In the genomic region with DNA sequence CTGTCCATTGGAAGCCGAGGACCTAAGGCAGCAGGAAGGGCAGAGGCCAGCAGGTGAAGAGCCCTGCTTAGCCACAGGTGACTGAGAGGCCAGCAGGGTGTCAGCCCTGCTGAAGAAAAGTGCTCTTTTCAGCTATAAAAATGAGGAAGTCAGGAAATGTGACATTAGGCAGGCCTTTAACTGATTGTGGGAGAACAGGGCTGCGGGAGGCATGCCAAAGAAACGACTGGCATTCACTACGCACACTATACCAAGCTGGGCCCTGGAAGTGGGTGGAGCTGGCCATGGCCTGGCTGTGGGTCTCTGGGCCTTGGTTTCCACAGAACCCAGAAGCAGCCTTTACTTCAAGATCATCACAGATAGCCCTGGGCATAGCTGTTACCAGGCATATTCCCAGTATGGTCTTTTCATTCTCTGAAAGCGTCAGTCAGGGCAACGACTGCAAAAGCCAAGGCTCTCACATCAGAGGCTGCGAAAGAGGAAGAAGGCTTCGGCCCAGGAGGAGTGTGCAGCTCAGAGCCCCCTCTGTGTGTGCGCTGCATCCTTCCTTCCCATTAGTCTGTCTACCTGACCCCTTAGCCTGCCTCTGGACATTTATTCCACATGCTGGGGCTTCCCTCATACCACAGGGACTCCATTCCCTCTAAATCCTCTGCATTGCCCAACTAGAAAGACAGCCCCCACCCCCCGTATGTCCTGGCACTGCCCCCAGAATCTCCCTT, we compare ENCODE assay signal across 9 cellular contexts. TPM values are rescaled to one million over a fixed set of nuclear protein-coding genes. Genes with fewer than 3 reads are reported as not detected.
A peak's percentile ranks its signal among the peaks of the same experiment; 100 is the strongest.
DNase-seq lines count a peak whose midpoint lies in the region; ATAC-seq, FAIRE-seq and TF ChIP-seq lines count a peak whose summit lies in the region.
"Had no signal": no experiment of that assay in that cellular context is flagged by ENCODE, and none has a peak within 500 bp of the region (broad histone marks: within the 10 kb centered on the region; RNA-seq: fewer than 3 reads in every experiment).

No MANE protein-coding gene starts in this region.

- H3K27ac Mint-ChIP-seq in central memory CD8-positive, alpha-beta T cell (ENCODE audit: low read depth): peak overlapping the region; percentile 45
- peak overlapping the region; percentile 83 to 86 for H3K27ac Mint-ChIP-seq in natural killer cell

- intact Hi-C loops in natural killer cell (cut with micrococcal nuclease): no loop called here

- FAIRE-seq in H54 (lab: Jason Lieb, UNC): no peak

- peaks cover 92% of the 10 kb centered on the region for H3K36me3 ChIP-seq in NT2/D1 (ENCODE audit: insufficient read depth, insufficient read length, low read length)

- no peak for TF ChIP-seq POLR2A in H54 (IDR thresholded peaks at IDR 0.05; ENCODE audit: low read depth, low read length)

- no peak for TF ChIP-seq CTCF in natural killer cell (IDR thresholded peaks at IDR 0.05)

- H3K36me3 Mint-ChIP-seq in central memory CD8-positive, alpha-beta T cell (ENCODE audit: insufficient read depth): peaks cover 40% of the 10 kb centered on the region
- H3K36me3 Mint-ChIP-seq in natural killer cell: peaks cover 18% of the 10 kb centered on the region

- peak overlapping the region; percentile 75 for H3K4me3 Mint-ChIP-seq in central memory CD8-positive, alpha-beta T cell
- peak overlapping the region; percentile 78 for H3K4me3 Mint-ChIP-seq in natural killer cell

- H3K4me3 ChIP-seq in NT2/D1 (ENCODE audit: insufficient read length, low read depth): no peak overlapping the region

- peak overlapping the region; percentile 29 for H3K9ac ChIP-seq in NT2/D1 (ENCODE audit: insufficient read length, low read depth)

- DNase-seq in CD1c-positive myeloid dendritic cell (ENCODE audit: extremely low spot score): peak; percentile 62
- no peak for DNase-seq in NT2/D1 (ENCODE audit: low read depth, low spot score)
- DNase-seq in central memory CD8-positive, alpha-beta T cell (ENCODE audit: low spot score in 2 of 2): no peak
- no peak for DNase-seq in natural killer cell
- no peak for DNase-seq in H54 (ENCODE audit: insufficient read length, low spot score)
- DNase-seq in putamen (ENCODE audit: low spot score): no peak
- DNase-seq in NCI-H69 (lab: John Stamatoyannopoulos, UW): no peak
- DNase-seq: activated CD8-positive, alpha-beta memory T cell treated with anti-CD3 and anti-CD28 coated beads for 24 hours had no signal

- no peaks in the 10 kb centered on the region for H3K27me3 Mint-ChIP-seq in central memory CD8-positive, alpha-beta T cell
- no peaks in the 10 kb centered on the region for H3K27me3 Mint-ChIP-seq in natural killer cell (ENCODE audit: low read depth in 2 of 2)

- ATAC-seq in central memory CD8-positive, alpha-beta T cell (replicated peaks; ENCODE audit: extremely low read depth, poor library complexity, severe bottlenecking): no peak
- no peak for ATAC-seq in natural killer cell
- ATAC-seq in GM21528 (IDR thresholded peaks at IDR 0.05; ENCODE audit: low FRiP score, unreplicated experiment): no peak

- H3K9me3 Mint-ChIP-seq in central memory CD8-positive, alpha-beta T cell: no peaks in the 10 kb centered on the region
- no peaks in the 10 kb centered on the region for H3K9me3 Mint-ChIP-seq in natural killer cell

- peaks cover 90% of the 10 kb centered on the region for H3K4me1 Mint-ChIP-seq in central memory CD8-positive, alpha-beta T cell
- H3K4me1 Mint-ChIP-seq in natural killer cell: peaks cover 84 to 90% of the 10 kb centered on the region in 2 donors

- peaks cover 39% of the 10 kb centered on the region for H3K4me1 ChIP-seq in NT2/D1 (ENCODE audit: insufficient read depth, insufficient read length)

- no peaks in the 10 kb centered on the region for H3K27me3 ChIP-seq in NT2/D1 (ENCODE audit: insufficient read depth, insufficient read length)

- no peaks in the 10 kb centered on the region for H3K9me3 ChIP-seq in NT2/D1 (ENCODE audit: insufficient read depth, low read length)

RNA-seq across cellular contexts. Expression of gene SLC2A1, which starts 14.3 kb away (rescaled TPM):
- total RNA-seq in natural killer cell: 100 to 1,000 TPM in 1 of 3 donors, 10 to 100 TPM in 2; 94.7 to 143 (median 95.1) TPM
